In the genomic region with DNA sequence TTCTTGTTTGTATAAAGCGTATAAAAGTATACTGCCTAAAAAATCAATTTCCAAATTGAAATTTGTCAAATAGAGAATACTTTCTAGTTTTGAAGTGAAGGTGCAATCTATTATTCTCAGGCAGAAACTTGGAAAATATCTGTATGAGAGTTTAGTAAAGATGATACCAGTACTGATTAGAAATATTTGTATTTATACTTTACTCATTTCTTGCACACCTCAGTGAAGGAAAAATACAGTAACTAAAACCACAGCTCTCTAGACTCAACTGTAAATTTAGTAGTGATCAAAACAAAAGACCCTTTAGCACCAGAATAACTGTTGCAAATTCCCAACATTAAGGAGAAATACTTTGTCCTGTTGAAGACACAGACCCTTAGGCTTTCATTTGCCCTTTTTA, we compare ENCODE assay signal across 18 cellular contexts.
DNase-seq lines count a peak whose midpoint lies in the region; ATAC-seq, FAIRE-seq and TF ChIP-seq lines count a peak whose summit lies in the region.
"Had no signal": no experiment of that assay in that cellular context is flagged by ENCODE, and none has a peak within 500 bp of the region (broad histone marks: within the 10 kb centered on the region; RNA-seq: fewer than 3 reads in every experiment).

No MANE protein-coding gene starts in this region.

- FAIRE-seq in TTC549 (lab: Jason Lieb, UNC) (peak; percentile 38), islet of Langerhans (lab: Jason Lieb, UNC) (peak; percentile 9)
- FAIRE-seq: GM12891, GM18507 had no signal

- H3K27ac Mint-ChIP-seq in glutamatergic neuron (ENCODE audit: unreplicated experiment) = no peak overlapping the region
- H3K27ac Mint-ChIP-seq: CD4-positive, alpha-beta memory T cell; HFFc6 had no signal

- no peaks in the 10 kb centered on the region for H3K36me3 Mint-ChIP-seq in glutamatergic neuron (ENCODE audit: unreplicated experiment)

- peaks cover 15% of the 10 kb centered on the region for H3K9me3 Mint-ChIP-seq in glutamatergic neuron (ENCODE audit: unreplicated experiment)
- H3K9me3 Mint-ChIP-seq: CD4-positive, alpha-beta memory T cell; HFFc6 had no signal

- H3K27me3 ChIP-seq in OCI-LY3 (ENCODE audit: low read depth, low read length) = no peaks in the 10 kb centered on the region

- no peak overlapping the region; the same call in 1 of the 2 replicates for H3K4me3 ChIP-seq in OCI-LY3 (ENCODE audit: low read length)
- H3K4me3 ChIP-seq: HAP-1 had no signal

- peak overlapping the region; percentile 62 for H3K4me2 ChIP-seq in OCI-LY3 (ENCODE audit: low read length)

- H4K20me1 ChIP-seq in OCI-LY3 (ENCODE audit: insufficient read depth, low read length) = no peaks in the 10 kb centered on the region

- H3K9ac ChIP-seq in OCI-LY3 (ENCODE audit: low read length) = no peak overlapping the region

- H2AFZ ChIP-seq in OCI-LY3 (ENCODE audit: low read depth, low read length) = no peak overlapping the region

- TF ChIP-seq CTCF in OCI-LY3 (IDR thresholded peaks at IDR 0.05; ENCODE audit: low read depth, low read length) (no peak), glutamatergic neuron (IDR thresholded peaks at IDR 0.05; ENCODE audit: partially characterized antibody, unreplicated experiment) (no peak)

- H3K27me3 Mint-ChIP-seq in glutamatergic neuron (ENCODE audit: unreplicated experiment) = peaks cover 7% of the 10 kb centered on the region
- H3K27me3 Mint-ChIP-seq: CD4-positive, alpha-beta memory T cell had no signal

- H3K4me1 ChIP-seq in OCI-LY3 (ENCODE audit: low read length) = peaks cover 31% of the 10 kb centered on the region

- no peaks in the 10 kb centered on the region for H3K9me3 ChIP-seq in OCI-LY3 (ENCODE audit: insufficient read depth, low read length)
- H3K9me3 ChIP-seq: HAP-1 had no signal

- ATAC-seq in HG02678 (IDR thresholded peaks at IDR 0.05; ENCODE audit: unreplicated experiment) = no peak
- ATAC-seq in HG03571 (IDR thresholded peaks at IDR 0.05; ENCODE audit: unreplicated experiment) = no peak

- no peak for DNase-seq in glutamatergic neuron
- DNase-seq: C1 segment of cervical spinal cord; Calu3; CD4-positive, alpha-beta memory T cell; COR-L47; DMS53; DMS79 treated with DMSO at 0.1 percent for 48 hours; GF-D8; GOT3; HFFc6 had no signal

- H3K79me2 ChIP-seq in OCI-LY3 (ENCODE audit: low read length) = no peaks in the 10 kb centered on the region

- peaks cover 40% of the 10 kb centered on the region for H3K4me1 Mint-ChIP-seq in glutamatergic neuron (ENCODE audit: low read depth, unreplicated experiment)

- H3K27ac ChIP-seq in OCI-LY3 (ENCODE audit: low read length) = no peak overlapping the region

- H3K36me3 ChIP-seq in OCI-LY3 (replicated peaks; ENCODE audit: low read depth, low read length) = no peaks in the 10 kb centered on the region
- H3K36me3 ChIP-seq: HAP-1 had no signal

- H3K4me3 Mint-ChIP-seq in glutamatergic neuron (ENCODE audit: unreplicated experiment) = no peak overlapping the region
- H3K4me3 Mint-ChIP-seq: CD4-positive, alpha-beta memory T cell; HFFc6 had no signal
